14 cellular contexts compared by ENCODE assay signal in genomic region chr5:151463137-151464029, GRCh38. TPM values are rescaled to one million over a fixed set of nuclear protein-coding genes. Genes with fewer than 3 reads are reported as not detected.
A peak's percentile ranks its signal among the peaks of the same experiment; 100 is the strongest.
DNase-seq lines count a peak whose midpoint lies in the region; ATAC-seq, FAIRE-seq and TF ChIP-seq lines count a peak whose summit lies in the region.
"Had no signal": no experiment of that assay in that cellular context is flagged by ENCODE, and none has a peak within 500 bp of the region (broad histone marks: within the 10 kb centered on the region; RNA-seq: fewer than 3 reads in every experiment).

No MANE protein-coding gene starts in this region.

- H4K91ac ChIP-seq in H9 (ENCODE audit: insufficient read length, low read depth, low read length): no peak overlapping the region

- no peak overlapping the region for H3K4me3 Mint-ChIP-seq in H9
- no peak overlapping the region for H3K4me3 Mint-ChIP-seq in stimulated activated memory B cell treated with anti-CD40 and anti-IgM and Interleukin-4, amounts not matched to agents 10 μg/mL and 1 μg/mL and 100 μg/mL, for 72 hours
- H3K4me3 Mint-ChIP-seq: CD4-positive, alpha-beta memory T cell; naive B cell had no signal

- H3K4me2 ChIP-seq in H9 (ENCODE audit: insufficient read depth, insufficient read length, low read length) (no peak overlapping the region), GM12878 (ENCODE audit: control insufficient read depth, insufficient read depth) (no peak overlapping the region)

- H3K4me1 Mint-ChIP-seq in H9: no peaks in the 10 kb centered on the region
- H3K4me1 Mint-ChIP-seq in stimulated activated memory B cell treated with anti-CD40 and anti-IgM and Interleukin-4, amounts not matched to agents 10 μg/mL and 1 μg/mL and 100 μg/mL, for 72 hours: peaks cover 5% of the 10 kb centered on the region
- H3K4me1 Mint-ChIP-seq: CD4-positive, alpha-beta memory T cell; naive B cell had no signal

- CTCF ChIA-PET in A673 (lab: Charles Lee): interaction anchor here (0.5 to 0.9 kb wide), 2 partner anchors 11 to 15 kb away, joined by 3 read pairs; no protein-coding TSS in a partner anchor
- CTCF ChIA-PET in GM12878 (lab: Yijun Ruan, JAX): interaction anchor here (0.6 to 3.8 kb wide), 16 partner anchors 9 to 762 kb away, joined by 3 to 27 read pairs (median 3); partner anchors contain the start of genes RBM22 and SLC36A1

- H3K9me3 ChIP-seq in A673 (ENCODE audit: low read depth, low read length, poor library complexity, severe bottlenecking): no peaks in the 10 kb centered on the region
- no peaks in the 10 kb centered on the region for H3K9me3 ChIP-seq in H9 (ENCODE audit: control insufficient read depth, low read depth, low read length)
- no peaks in the 10 kb centered on the region for H3K9me3 ChIP-seq in GM12878 (replicated peaks; ENCODE audit: control insufficient read depth, insufficient read depth, low read length)
- H3K9me3 ChIP-seq: stomach had no signal

- WGBS in H9 (ENCODE audit: extremely low coverage, insufficient read length, low lambda C conversion rate): no CpG with 5 or more reads among the region's 5 CpGs
- 65% methylated on average over 5 of the region's 5 CpGs for WGBS in GM12878 (ENCODE audit: insufficient coverage, insufficient replicate concordance, low lambda C conversion rate, missing lambda C conversion rate)

- H2BK15ac ChIP-seq in H9 (ENCODE audit: low read depth, low read length): no peak overlapping the region

- intact Hi-C loops in A673 (cut with micrococcal nuclease; ENCODE audit: unreplicated experiment): loop anchor here (1.0 kb wide), 1 partner anchor 16 kb away; the partner anchor contains the start of gene SLC36A1
- intact Hi-C loops in GM12878 (cut with micrococcal nuclease; ENCODE audit: unreplicated experiment): no loop called here

- no peak for FAIRE-seq in GM12878 (lab: Jason Lieb, UNC)
- no peak for FAIRE-seq in HTR-8/SVneo (lab: Jason Lieb, UNC)

- peaks cover 10 to 35% (median 33%) of the 10 kb centered on the region in 3 experiments; a peak in 6 of 7 replicates for H3K36me3 Mint-ChIP-seq in H9 (ENCODE audit: insufficient read depth in 1 of 3, low read depth in 3 of 3)
- peaks cover 67% of the 10 kb centered on the region for H3K36me3 Mint-ChIP-seq in stimulated activated memory B cell treated with anti-CD40 and anti-IgM and Interleukin-4, amounts not matched to agents 10 μg/mL and 1 μg/mL and 100 μg/mL, for 72 hours

- in situ Hi-C loops in GM12878 (cut with MboI): no loop called here

- BruUV-seq in A673 (replicated peaks; lab: Mats Ljungman, UMichigan) (no TSS peak), GM12878 (replicated peaks; lab: Mats Ljungman, UMichigan) (no TSS peak)

- H3K4me3 ChIP-seq in A673 (ENCODE audit: low read depth, low read length, poor library complexity, severe bottlenecking) (no peak overlapping the region), GM12878 (no peak overlapping the region)
- H3K4me3 ChIP-seq: stomach had no signal

- no peaks in the 10 kb centered on the region for H3K23me2 ChIP-seq in H9 (ENCODE audit: insufficient read length, low read depth, low read length, poor library complexity, severe bottlenecking)

- H3K79me2 ChIP-seq in H9 (ENCODE audit: insufficient read depth, low read length): no peaks in the 10 kb centered on the region
- no peaks in the 10 kb centered on the region for H3K79me2 ChIP-seq in GM12878 (ENCODE audit: control insufficient read depth, insufficient read depth, low read length)

- RAD21 ChIA-PET in GM12878 (lab: Charles Lee; ENCODE audit: unreplicated experiment): interaction anchor here (1.0 to 1.1 kb wide), 2 partner anchors 8 to 16 kb away, joined by 3 read pairs; partner anchors contain the start of gene SLC36A1

- ATAC-seq in GM12878: no peak
- no peak for ATAC-seq in stimulated activated memory B cell treated with anti-CD40 and anti-IgM and Interleukin-4, amounts not matched to agents 10 μg/mL and 1 μg/mL and 100 μg/mL, for 72 hours
- no peak for ATAC-seq in GM18520 (IDR thresholded peaks at IDR 0.05; ENCODE audit: unreplicated experiment)

- no peaks in the 10 kb centered on the region for H3K36me3 ChIP-seq in A673 (ENCODE audit: insufficient read depth, low read length, poor library complexity, severe bottlenecking)
- H3K36me3 ChIP-seq in GM12878 (ENCODE audit: control insufficient read depth in 2 of 2, insufficient read depth in 2 of 2, low read length in 1 of 2): peaks cover 0 to 5% of the 10 kb centered on the region in 2 experiments; a peak in 1 of 4 replicates

- POLR2A ChIA-PET in A673 (lab: Charles Lee; ENCODE audit: low non-redundant PET): no interaction called here
- POLR2A ChIA-PET in GM12878 (lab: Charles Lee): no interaction called here

- H3K14ac ChIP-seq in H9 (ENCODE audit: insufficient read depth, low read length): no peak overlapping the region

- SMC1A ChIA-PET in GM12878 (lab: Charles Lee; ENCODE audit: uncharacterized antibody, unreplicated experiment): interaction anchor here (0.9 to 3.3 kb wide), 7 partner anchors 11 to 169 kb away, joined by 3 to 17 read pairs (median 4); partner anchors contain the start of gene SLC36A1

- H3K27me3 ChIP-seq in A673 (replicated peaks; ENCODE audit: insufficient read depth, low read depth, low read length, poor library complexity): no peaks in the 10 kb centered on the region
- no peaks in the 10 kb centered on the region; the same call in 1 of the 2 replicates for H3K27me3 ChIP-seq in H9 (ENCODE audit: insufficient read depth, low read length)
- H3K27me3 ChIP-seq in GM12878 (replicated peaks in 1 of 2; ENCODE audit: control insufficient read depth in 2 of 2, insufficient read depth in 2 of 2, low read length in 1 of 2): no peaks in the 10 kb centered on the region
- H3K27me3 ChIP-seq: stomach had no signal

- no peak overlapping the region for H4K5ac ChIP-seq in H9 (ENCODE audit: insufficient read length, low read depth, low read length)

- H3K4me1 ChIP-seq in A673 (ENCODE audit: insufficient read depth, low read length, poor library complexity, severe bottlenecking): no peaks in the 10 kb centered on the region
- no peaks in the 10 kb centered on the region for H3K4me1 ChIP-seq in H9 (ENCODE audit: insufficient read depth, low read length)
- H3K4me1 ChIP-seq in GM12878 (ENCODE audit: control insufficient read depth, insufficient read depth, low read length): peaks cover 9% of the 10 kb centered on the region; the same call in 1 of the 2 replicates
- H3K4me1 ChIP-seq: stomach had no signal

- H2AFZ ChIP-seq in H9 (ENCODE audit: low read length): no peak overlapping the region
- H2AFZ ChIP-seq in GM12878 (ENCODE audit: control insufficient read depth, low read depth, low read length): no peak overlapping the region

- DNase-seq in A673 (ENCODE audit: low spot score) (no peak), H9 (peak; percentile 49), GM12878 (ENCODE audit: low read depth, low spot score) (no peak), left kidney (ENCODE audit: low read depth, low spot score) (peak; percentile 53), HTR-8/SVneo (ENCODE audit: insufficient read length, low spot score) (no peak), hippocampal formation (lab: John Stamatoyannopoulos, UW) (no peak)
- DNase-seq: aorta; naive B cell; NCI-H446; stimulated activated CD4-positive, alpha-beta T cell treated with anti-CD3 and anti-CD28 coated beads, Interleukin-1b, Interleukin-23, amount 100 ng/mL, for 48 hours; stomach had no signal

- no peak for TF ChIP-seq EP300 in GM12878 (IDR thresholded peaks at IDR 0.05; ENCODE audit: borderline replicate concordance in 1 of 2, control insufficient read depth in 1 of 2, low read depth in 2 of 2, low read length in 2 of 2)

- H2BK12ac ChIP-seq in H9 (ENCODE audit: insufficient read length, low read depth, low read length): no peak overlapping the region

- H2BK120ac ChIP-seq in H9 (ENCODE audit: low read depth, low read length, poor library complexity, severe bottlenecking): no peak overlapping the region

- H3K18ac ChIP-seq in H9 (ENCODE audit: insufficient read length, low read depth, low read length): no peak overlapping the region

- H3K4ac ChIP-seq in H9 (ENCODE audit: low read depth, low read length): no peak overlapping the region

- peak; percentile 25 for TF ChIP-seq RAD21 in GM12878 (IDR thresholded peaks at IDR 0.05; ENCODE audit: insufficient read depth, low read depth, low read length)

- TF ChIP-seq POLR2A in GM12878 (IDR thresholded peaks at IDR 0.05; ENCODE audit: low read depth, low read length): no peak

- H2AK5ac ChIP-seq in H9 (ENCODE audit: insufficient read length, low read length): no peak overlapping the region

- H3K27ac ChIP-seq in A673 (ENCODE audit: low read depth, low read length, poor library complexity, severe bottlenecking) (no peak overlapping the region), H9 (ENCODE audit: insufficient read length, low read depth, low read length) (no peak overlapping the region), GM12878 (ENCODE audit: control insufficient read depth, insufficient read depth) (no peak overlapping the region)
- H3K27ac ChIP-seq: stomach had no signal

- H3K79me1 ChIP-seq in H9 (ENCODE audit: insufficient read depth, low read depth, low read length, poor library complexity, severe bottlenecking): no peaks in the 10 kb centered on the region

- H4K8ac ChIP-seq in H9 (replicated peaks; ENCODE audit: insufficient read length, low read depth, low read length): no peak overlapping the region

- H3K27me3 Mint-ChIP-seq in H9 (ENCODE audit: low read depth): no peaks in the 10 kb centered on the region
- H3K27me3 Mint-ChIP-seq in stimulated activated memory B cell treated with anti-CD40 and anti-IgM and Interleukin-4, amounts not matched to agents 10 μg/mL and 1 μg/mL and 100 μg/mL, for 72 hours: no peaks in the 10 kb centered on the region
- H3K27me3 Mint-ChIP-seq: CD4-positive, alpha-beta memory T cell; naive B cell had no signal

- no peak overlapping the region for H3T11ph ChIP-seq in H9 (ENCODE audit: low read length)

- TF ChIP-seq CTCF in A673 (conservative IDR thresholded peaks at IDR 0.05; ENCODE audit: low read depth, low read length) (peak; percentile 63), H9 (conservative IDR thresholded peaks at IDR 0.05) (peak; percentile 86), GM12878 (IDR thresholded peaks at IDR 0.05 in 2 of 3, conservative IDR thresholded peaks at IDR 0.05 in 1 of 3; ENCODE audit: control insufficient read depth in 2 of 3, extremely low read depth in 1 of 3, insufficient read depth in 1 of 3, low read depth in 3 of 3, low read length in 3 of 3) (peak; percentile 25 to 39 (median 29); a peak in 4 of 6 replicates)

- no peak overlapping the region for H2BK20ac ChIP-seq in H9 (ENCODE audit: low read depth, low read length, poor library complexity, severe bottlenecking)

- H3K9ac ChIP-seq in H9 (ENCODE audit: extremely low read depth, insufficient read length, low read length) (no peak overlapping the region), GM12878 (ENCODE audit: control insufficient read depth, insufficient read depth, low read length) (no peak overlapping the region)

- no peak overlapping the region for H3K56ac ChIP-seq in H9 (ENCODE audit: insufficient read length, low read depth, low read length)

- no peaks in the 10 kb centered on the region for H4K20me1 ChIP-seq in H9 (ENCODE audit: control insufficient read depth, insufficient read depth, insufficient read length)
- H4K20me1 ChIP-seq in GM12878 (ENCODE audit: control insufficient read depth, insufficient read depth): no peaks in the 10 kb centered on the region

- H3K27ac Mint-ChIP-seq in H9: no peak overlapping the region
- H3K27ac Mint-ChIP-seq in stimulated activated memory B cell treated with anti-CD40 and anti-IgM and Interleukin-4, amounts not matched to agents 10 μg/mL and 1 μg/mL and 100 μg/mL, for 72 hours: no peak overlapping the region

- H3K9me3 Mint-ChIP-seq in H9: no peaks in the 10 kb centered on the region
- no peaks in the 10 kb centered on the region for H3K9me3 Mint-ChIP-seq in stimulated activated memory B cell treated with anti-CD40 and anti-IgM and Interleukin-4, amounts not matched to agents 10 μg/mL and 1 μg/mL and 100 μg/mL, for 72 hours
- H3K9me3 Mint-ChIP-seq: CD4-positive, alpha-beta memory T cell; naive B cell had no signal

- H3K23ac ChIP-seq in H9 (ENCODE audit: insufficient read length, low read depth, low read length): no peak overlapping the region

- H2BK5ac ChIP-seq in H9 (ENCODE audit: insufficient read length, low read length): no peak overlapping the region

RNA-seq across cellular contexts. Expression of gene SLC36A1, which starts 16.0 kb away (rescaled TPM):
- 8.8 and 12.5 TPM in 2 replicates for total RNA-seq in A673 (2021)
- total RNA-seq in H9 (2021): 14.1 and 15.0 TPM in 2 replicates
- total RNA-seq in GM12878 (2013; cell fraction: nucleolus; rRNA removed): 9.4 TPM in 2 replicates
- total RNA-seq in GM12878 (2014; rRNA removed): 3.0 and 3.6 TPM in 2 replicates
- 2.3 and 2.8 TPM in 2 replicates for total RNA-seq in GM12878 (2014; rRNA removed; fragmentation: Illumina TruSeq; extraction: Trizol)
- total RNA-seq in GM12878 (2021): 4.8 and 6.2 TPM in 2 replicates
- 1.1 TPM for polyA plus RNA-seq in GM12878 (2011; ENCODE audit: low read depth)
- 3.7 and 8.2 TPM in 2 replicates for polyA plus RNA-seq in GM12878 (2011; rRNA removed)
- 5.1 and 6.0 TPM in 2 replicates for polyA plus RNA-seq in GM12878 (2011; cell fraction: cytosol; rRNA removed)
- 18.5 and 21.1 TPM in 2 replicates for polyA plus RNA-seq in GM12878 (2011; cell fraction: nucleus; rRNA removed)
- 1.5 and 1.8 TPM in 2 replicates for polyA plus RNA-seq in GM12878 (2012)
- polyA plus RNA-seq in GM12878 (2014; fragmentation: Illumina TruSeq; extraction: Trizol): 4.4 and 5.1 TPM in 2 replicates
- under 1 TPM; 0.50 to 0.66 TPM for polyA plus RNA-seq in GM12878 (2014; fragmentation: Nextera tagmentation; extraction: Ambion mirVana)
- polyA plus RNA-seq in GM12878 (2014; rRNA removed): 3.9 and 5.1 TPM in 2 replicates
- 1 to 10 TPM; 3.0 to 4.1 TPM for polyA plus RNA-seq in GM12878 (2016; fragmentation: Nextera tagmentation; extraction: Ambion mirVana)
- polyA minus RNA-seq in GM12878 (2011; rRNA and poly(A)+ RNA removed): 9.4 and 14.7 TPM in 2 replicates
- 1.6 and 2.8 TPM in 2 replicates for polyA minus RNA-seq in GM12878 (2011; cell fraction: cytosol; rRNA and poly(A)+ RNA removed)
- 15.8 and 26.5 TPM in 2 replicates for polyA minus RNA-seq in GM12878 (2011; cell fraction: nucleus; rRNA and poly(A)+ RNA removed)

Comparison
In these comparisons a context has a peak if more than half of its experiments do, and no peak if none do; other contexts are left out.
1. DNase-seq: peak in H9 (single experiment) and left kidney (single experiment); none in A673 (single experiment), GM12878 (single experiment), HTR-8/SVneo (single experiment) and hippocampal formation (0 of 2).
2. CTCF ChIP-seq: peak in every context shown above with its lines; median percentile 86 in H9; 63 in A673; 29 in GM12878.